Comparison of ENCODE assay signal across 7 cellular contexts in the genomic region with DNA sequence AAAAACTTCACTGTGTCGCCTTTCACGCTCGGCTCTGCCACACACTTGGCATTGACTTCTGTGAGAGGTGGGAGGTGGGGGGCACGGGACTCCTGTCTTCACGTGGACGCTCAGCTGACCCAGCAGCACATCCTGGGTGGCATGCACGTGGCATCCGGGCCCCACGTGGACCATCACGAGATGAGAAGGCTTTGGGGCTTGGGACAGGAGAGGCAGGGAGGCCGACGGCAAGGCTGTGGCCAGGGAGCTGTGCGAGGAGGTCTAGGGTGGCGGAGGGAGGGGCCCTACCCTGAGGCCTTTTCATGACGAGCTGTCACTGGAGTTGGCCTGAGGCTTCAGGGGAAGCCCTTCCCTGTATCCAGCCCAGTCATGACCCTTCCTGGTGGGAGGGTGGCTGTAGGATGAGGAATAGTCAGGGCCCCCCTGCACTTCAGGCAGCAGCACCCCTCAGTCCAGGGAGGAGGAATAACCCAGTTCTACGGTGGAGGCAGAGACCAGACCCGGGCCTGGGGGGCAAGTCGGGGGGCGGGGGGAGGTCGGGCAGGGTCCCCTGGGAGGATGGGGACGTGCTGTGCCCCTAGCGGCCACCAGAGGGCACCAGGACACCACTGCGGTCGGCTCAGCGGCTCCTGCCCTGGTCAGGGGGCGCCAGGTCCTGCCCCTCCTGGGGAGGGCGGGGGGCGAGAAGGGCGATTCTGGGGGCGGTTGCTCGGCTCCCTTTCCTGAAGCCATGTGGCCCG. TPM values are rescaled to one million over a fixed set of nuclear protein-coding genes. Genes with fewer than 3 reads are reported as not detected.
A peak's percentile ranks its signal among the peaks of the same experiment; 100 is the strongest.
DNase-seq lines count a peak whose midpoint lies in the region; ATAC-seq lines count a peak whose summit lies in the region.
"Had no signal": no experiment of that assay in that cellular context is flagged by ENCODE, and none has a peak within 500 bp of the region (broad histone marks: within the 10 kb centered on the region; RNA-seq: fewer than 3 reads in every experiment).

No MANE protein-coding gene starts in this region.

- peak; percentile 84 for DNase-seq in AG08396 (ENCODE audit: low spot score)
- peak; percentile 41 for DNase-seq in MG63
- DNase-seq in activated naive CD8-positive, alpha-beta T cell treated with anti-CD3 and anti-CD28 coated beads, Interleukin-2, amount 50 U/mL, for 24 hours = peak; percentile 78
- DNase-seq in naive B cell = peak; percentile 60

- H3K27me3 ChIP-seq in MG63 = no peaks in the 10 kb centered on the region

- H3K9me3 Mint-ChIP-seq in activated naive CD8-positive, alpha-beta T cell treated with anti-CD3 and anti-CD28 coated beads, Interleukin-2, amount 50 U/mL, for 24 hours = no peaks in the 10 kb centered on the region
- peaks cover 0 to 5% (median 0%) of the 10 kb centered on the region in 7 donors for H3K9me3 Mint-ChIP-seq in naive B cell

- no peaks in the 10 kb centered on the region for H3K36me3 Mint-ChIP-seq in activated naive CD8-positive, alpha-beta T cell treated with anti-CD3 and anti-CD28 coated beads, Interleukin-2, amount 50 U/mL, for 24 hours (ENCODE audit: low read depth)
- peaks cover 0 to 2% of the 10 kb centered on the region in 2 donors for H3K36me3 Mint-ChIP-seq in naive B cell

- no peak overlapping the region for H3K27ac Mint-ChIP-seq in activated naive CD8-positive, alpha-beta T cell treated with anti-CD3 and anti-CD28 coated beads, Interleukin-2, amount 50 U/mL, for 24 hours
- H3K27ac Mint-ChIP-seq in naive B cell = peak overlapping the region in 2 of 6 donors; percentile 30 to 54

- no peaks in the 10 kb centered on the region for H3K9me3 ChIP-seq in MG63
- H3K9me3 ChIP-seq: HAP-1 had no signal

- peaks cover 27% of the 10 kb centered on the region for H3K27me3 Mint-ChIP-seq in activated naive CD8-positive, alpha-beta T cell treated with anti-CD3 and anti-CD28 coated beads, Interleukin-2, amount 50 U/mL, for 24 hours
- H3K27me3 Mint-ChIP-seq in naive B cell = peaks cover 18 to 64% (median 28%) of the 10 kb centered on the region in 3 donors

- H3K4me3 Mint-ChIP-seq in activated naive CD8-positive, alpha-beta T cell treated with anti-CD3 and anti-CD28 coated beads, Interleukin-2, amount 50 U/mL, for 24 hours = no peak overlapping the region
- no peak overlapping the region for H3K4me3 Mint-ChIP-seq in naive B cell

- H3K36me3 ChIP-seq in MG63 = no peaks in the 10 kb centered on the region
- H3K36me3 ChIP-seq: HAP-1 had no signal

- H3K4me3 ChIP-seq in MG63 = no peak overlapping the region; the same call in 1 of the 2 replicates
- H3K4me3 ChIP-seq: HAP-1 had no signal

- no peaks in the 10 kb centered on the region for H3K4me1 Mint-ChIP-seq in activated naive CD8-positive, alpha-beta T cell treated with anti-CD3 and anti-CD28 coated beads, Interleukin-2, amount 50 U/mL, for 24 hours
- no peaks in the 10 kb centered on the region for H3K4me1 Mint-ChIP-seq in naive B cell

- peak; percentile 50 for ATAC-seq in activated naive CD8-positive, alpha-beta T cell treated with anti-CD3 and anti-CD28 coated beads, Interleukin-2, amount 50 U/mL, for 24 hours
- ATAC-seq in naive B cell (ENCODE audit: low read depth in 2 of 2) = peak; percentile 80 to 83
- ATAC-seq in GM18517 (IDR thresholded peaks at IDR 0.05; ENCODE audit: unreplicated experiment) = no peak
- ATAC-seq in HG03521 (IDR thresholded peaks at IDR 0.05; ENCODE audit: unreplicated experiment) = no peak

RNA-seq across cellular contexts. Expression of a gene that starts 2.0 kb away (rescaled TPM):
- 0.13 TPM in 1 of 2 replicates, not detected in the other for total RNA-seq in MG63 (2014; rRNA removed; shearing (Covaris generic); ENCODE audit: low replicate concordance)
- polyA plus RNA-seq in naive B cell (ENCODE audit: low read depth in 6 of 6) = not detected

RNA-seq across cellular contexts. Expression of a gene that starts 16.0 kb away (rescaled TPM):
- total RNA-seq in MG63 (2014; rRNA removed; shearing (Covaris generic); ENCODE audit: low replicate concordance) = 17.6 and 25.5 TPM in 2 replicates
- polyA plus RNA-seq in naive B cell (ENCODE audit: low read depth in 6 of 6) = under 1 TPM in 2 of 6 donors, not detected in 4; 0.45 to 0.64 TPM

RNA-seq across cellular contexts. Expression of a gene that starts 17.6 kb away (rescaled TPM):
- total RNA-seq in MG63 (2014; rRNA removed; shearing (Covaris generic); ENCODE audit: low replicate concordance) = 0.56 TPM in 1 of 2 replicates, not detected in the other
- polyA plus RNA-seq in naive B cell (ENCODE audit: low read depth in 6 of 6) = not detected

RNA-seq across cellular contexts. Expression of a gene that starts 23.5 kb away (rescaled TPM):
- total RNA-seq in MG63 (2014; rRNA removed; shearing (Covaris generic); ENCODE audit: low replicate concordance) = 6.7 and 14.7 TPM in 2 replicates
- polyA plus RNA-seq in naive B cell (ENCODE audit: low read depth in 6 of 6) = 1 to 10 TPM in 4 of 6 donors, under 1 TPM in 1, not detected in 1; 0.70 to 1.8 (median 1.4) TPM

RNA-seq across cellular contexts. Expression of a gene that starts 24.9 kb away (rescaled TPM):
- total RNA-seq in MG63 (2014; rRNA removed; shearing (Covaris generic); ENCODE audit: low replicate concordance) = 176 and 277 TPM in 2 replicates
- polyA plus RNA-seq in naive B cell (ENCODE audit: low read depth in 6 of 6) = 10 to 100 TPM; 50.8 to 78.2 (median 60.4) TPM

Comparison
In these comparisons a context has a peak if more than half of its experiments do, and no peak if none do; other contexts are left out.
1. ATAC-seq: peak in activated naive CD8-positive, alpha-beta T cell treated with anti-CD3 and anti-CD28 coated beads, Interleukin-2, amount 50 U/mL, for 24 hours (single experiment) and naive B cell (2 of 2); none in GM18517 (single experiment) and HG03521 (single experiment).
2. Peak in every context shown above with its lines, with median percentiles within 50 percentile points of each other: DNase-seq.